In genomic region chr7:32663805-32664211, GRCh38 we compare ENCODE assay signal across 7 cellular contexts.
DNase-seq lines count a peak whose midpoint lies in the region; ATAC-seq, FAIRE-seq and TF ChIP-seq lines count a peak whose summit lies in the region.
"Not testable (repeated sequence)": the region's sequence is repeated elsewhere in the genome, so short reads cannot be mapped to it uniquely, and the experiment has no call there.

No MANE protein-coding gene starts in this region.

- not testable (repeated sequence) for H4K8ac ChIP-seq in neuronal stem cell (ENCODE audit: low read depth, low read length)

- not testable (repeated sequence) for H3K4me1 ChIP-seq in Panc1 (ENCODE audit: control insufficient read depth, insufficient read depth, low read length); heart left ventricle; iPS-20b (ENCODE audit: insufficient read depth, low read length); neuronal stem cell (ENCODE audit: control insufficient read depth in 2 of 2, insufficient read depth in 1 of 2, low read depth in 1 of 2, low read length in 2 of 2)
- peaks cover 15% of the 10 kb centered on the region for H3K4me1 ChIP-seq in mesodermal cell (ENCODE audit: control insufficient read depth, insufficient read depth, low read length, poor library complexity, severe bottlenecking)

- POLR2A ChIA-PET in Panc1 (lab: Charles Lee), result not testable (repeated sequence)

- not testable (repeated sequence) for H2BK12ac ChIP-seq in neuronal stem cell (ENCODE audit: low read length)

- not testable (repeated sequence) for H3K27me3 ChIP-seq in Panc1 (ENCODE audit: control insufficient read depth, insufficient read depth, low read length); heart left ventricle; iPS-20b (ENCODE audit: insufficient read depth, low read length); neuronal stem cell (ENCODE audit: control insufficient read depth in 3 of 3, insufficient read depth in 3 of 3, low read depth in 1 of 3, low read length in 3 of 3)

- FAIRE-seq in H54 (lab: Jason Lieb, UNC), result peak; percentile 57

- H3K27ac ChIP-seq in Panc1 (ENCODE audit: low read length) (peak overlapping the region; percentile 42; the same call in 1 of the 2 replicates), mesodermal cell (ENCODE audit: low read depth, low read length, severe bottlenecking) (peak overlapping the region; percentile 10)
- H3K27ac ChIP-seq in heart left ventricle; iPS-20b (ENCODE audit: low read length); neuronal stem cell (replicated peaks; ENCODE audit: low read length): not testable (repeated sequence)

- not testable (repeated sequence) for DNase-seq in H54 (ENCODE audit: insufficient read length, low spot score); Panc1 (ENCODE audit: low read depth, low spot score); heart left ventricle; neuronal stem cell (ENCODE audit: low spot score)

- not testable (repeated sequence) for BruUV-seq in Panc1 (replicated peaks; lab: Mats Ljungman, UMichigan)

- not testable (repeated sequence) for ATAC-seq in Panc1
- peak; percentile 40 to 78 (median 70) for ATAC-seq in heart left ventricle

- H3K18ac ChIP-seq in neuronal stem cell (ENCODE audit: low read length), result not testable (repeated sequence)

- H3K9me3 ChIP-seq in Panc1 (ENCODE audit: control insufficient read depth, insufficient read depth, low read depth, low read length) (peaks cover 19% of the 10 kb centered on the region; the same call in 1 of the 2 replicates), heart left ventricle (peaks cover 0 to 18% (median 0%) of the 10 kb centered on the region in 12 donors)
- H3K9me3 ChIP-seq in iPS-20b (ENCODE audit: insufficient read depth, low read depth, low read length); mesodermal cell (ENCODE audit: control insufficient read depth, low read length); neuronal stem cell (replicated peaks in 1 of 2; ENCODE audit: control insufficient read depth in 2 of 2, insufficient read depth in 1 of 2, low read depth in 1 of 2, low read length in 2 of 2): not testable (repeated sequence)

- H3K4me3 ChIP-seq in Panc1 (ENCODE audit: low read depth in 2 of 2, low read length in 2 of 2); heart left ventricle; iPS-20b (ENCODE audit: low read length); mesodermal cell (ENCODE audit: extremely low read depth, insufficient read depth, low read length, poor library complexity, severe bottlenecking); neuronal stem cell (ENCODE audit: low read length in 2 of 2): not testable (repeated sequence)

- not testable (repeated sequence) for H2BK120ac ChIP-seq in neuronal stem cell (ENCODE audit: low read depth, low read length)

- not testable (repeated sequence) for H3K9me3 Mint-ChIP-seq in dendritic cell treated with granulocyte-macrophage colony-stimulating factor and Interleukin-4, amounts not matched to agents 40 ng/mL and 50 ng/mL, for 4 days

- not testable (repeated sequence) for H3K36me3 Mint-ChIP-seq in dendritic cell treated with granulocyte-macrophage colony-stimulating factor and Interleukin-4, amounts not matched to agents 40 ng/mL and 50 ng/mL, for 4 days (ENCODE audit: low read depth)

- not testable (repeated sequence) for H3K23ac ChIP-seq in neuronal stem cell (ENCODE audit: low read depth, low read length, poor library complexity)

- not testable (repeated sequence) for H3K4ac ChIP-seq in neuronal stem cell (ENCODE audit: low read length)

- CTCF ChIA-PET in Panc1 (lab: Charles Lee), result not testable (repeated sequence)

- WGBS in heart left ventricle, 4 donors, result 57 to 73% (median 73%) methylated on average over 5 of the region's 5 CpGs
- 60% methylated on average over 1 of the region's 5 CpGs; no CpG with 5 or more reads in 1 of the 2 experiments for WGBS in mesodermal cell (ENCODE audit: insufficient coverage in 2 of 2), 2 experiments
- no CpG with 5 or more reads among the region's 5 CpGs for WGBS in neuronal stem cell (ENCODE audit: extremely low coverage in 2 of 2, insufficient read length in 2 of 2, insufficient replicate concordance in 1 of 2), 2 donors

- H3K4me2 ChIP-seq in neuronal stem cell (ENCODE audit: insufficient read depth, low read length, poor library complexity, severe bottlenecking), result not testable (repeated sequence)

- H3K14ac ChIP-seq in neuronal stem cell (ENCODE audit: low read length), result not testable (repeated sequence)

- intact Hi-C loops in Panc1 (cut with micrococcal nuclease; ENCODE audit: unreplicated experiment), result loop anchor here (10.0 kb wide), 1 partner anchor 169 kb away; the partner anchor contains the start of genes AVL9 and LSM5
- intact Hi-C loops in dendritic cell treated with granulocyte-macrophage colony-stimulating factor and Interleukin-4, amounts not matched to agents 40 ng/mL and 50 ng/mL, for 4 days (cut with micrococcal nuclease); heart left ventricle (cut with DNase I): not testable (repeated sequence)

- not testable (repeated sequence) for H2BK15ac ChIP-seq in neuronal stem cell (ENCODE audit: low read length)

- in situ Hi-C loops in Panc1 (cut with HindIII; ENCODE audit: low pct_unique_long_range_greater_than_20kb, low sequenced_read_pairs), result not testable (repeated sequence)

- not testable (repeated sequence) for H3K27me3 Mint-ChIP-seq in dendritic cell treated with granulocyte-macrophage colony-stimulating factor and Interleukin-4, amounts not matched to agents 40 ng/mL and 50 ng/mL, for 4 days

- not testable (repeated sequence) for H2AK5ac ChIP-seq in neuronal stem cell (ENCODE audit: low read depth, low read length)

- peak overlapping the region; percentile 34 for H2AFZ ChIP-seq in neuronal stem cell (ENCODE audit: low read length)

- peak overlapping the region; percentile 70 for H3K27ac Mint-ChIP-seq in dendritic cell treated with granulocyte-macrophage colony-stimulating factor and Interleukin-4, amounts not matched to agents 40 ng/mL and 50 ng/mL, for 4 days

- not testable (repeated sequence) for H3K36me3 ChIP-seq in Panc1 (ENCODE audit: control insufficient read depth, insufficient read depth, low read length); heart left ventricle; iPS-20b (ENCODE audit: insufficient read depth, low read depth, low read length); mesodermal cell (ENCODE audit: control insufficient read depth, insufficient read depth, low read length); neuronal stem cell (replicated peaks in 1 of 2; ENCODE audit: control insufficient read depth in 2 of 2, insufficient read depth in 2 of 2, low read length in 2 of 2)

- not testable (repeated sequence) for TF ChIP-seq POLR2A in H54 (IDR thresholded peaks at IDR 0.05; ENCODE audit: low read depth, low read length); heart left ventricle (IDR thresholded peaks at IDR 0.05)

- TF ChIP-seq CTCF in Panc1 (IDR thresholded peaks at IDR 0.05); heart left ventricle (IDR thresholded peaks at IDR 0.05): not testable (repeated sequence)

- H3K4me3 Mint-ChIP-seq in dendritic cell treated with granulocyte-macrophage colony-stimulating factor and Interleukin-4, amounts not matched to agents 40 ng/mL and 50 ng/mL, for 4 days, result peak overlapping the region; percentile 4

- not testable (repeated sequence) for H2BK5ac ChIP-seq in neuronal stem cell (ENCODE audit: low read length)

- H3K79me1 ChIP-seq in neuronal stem cell (ENCODE audit: low read depth, low read length), result not testable (repeated sequence)

- not testable (repeated sequence) for H4K91ac ChIP-seq in neuronal stem cell (ENCODE audit: low read depth, low read length, poor library complexity)

- peaks cover 31% of the 10 kb centered on the region for H3K4me1 Mint-ChIP-seq in dendritic cell treated with granulocyte-macrophage colony-stimulating factor and Interleukin-4, amounts not matched to agents 40 ng/mL and 50 ng/mL, for 4 days (ENCODE audit: low read depth)

- peak overlapping the region; percentile 9; the same call in 1 of the 2 replicates for H3K9ac ChIP-seq in iPS-20b (ENCODE audit: low read depth, low read length)
- not testable (repeated sequence) for H3K9ac ChIP-seq in neuronal stem cell (ENCODE audit: low read depth, low read length, poor library complexity)
